ENCODE assay signal across 19 cellular contexts in the genomic region with DNA sequence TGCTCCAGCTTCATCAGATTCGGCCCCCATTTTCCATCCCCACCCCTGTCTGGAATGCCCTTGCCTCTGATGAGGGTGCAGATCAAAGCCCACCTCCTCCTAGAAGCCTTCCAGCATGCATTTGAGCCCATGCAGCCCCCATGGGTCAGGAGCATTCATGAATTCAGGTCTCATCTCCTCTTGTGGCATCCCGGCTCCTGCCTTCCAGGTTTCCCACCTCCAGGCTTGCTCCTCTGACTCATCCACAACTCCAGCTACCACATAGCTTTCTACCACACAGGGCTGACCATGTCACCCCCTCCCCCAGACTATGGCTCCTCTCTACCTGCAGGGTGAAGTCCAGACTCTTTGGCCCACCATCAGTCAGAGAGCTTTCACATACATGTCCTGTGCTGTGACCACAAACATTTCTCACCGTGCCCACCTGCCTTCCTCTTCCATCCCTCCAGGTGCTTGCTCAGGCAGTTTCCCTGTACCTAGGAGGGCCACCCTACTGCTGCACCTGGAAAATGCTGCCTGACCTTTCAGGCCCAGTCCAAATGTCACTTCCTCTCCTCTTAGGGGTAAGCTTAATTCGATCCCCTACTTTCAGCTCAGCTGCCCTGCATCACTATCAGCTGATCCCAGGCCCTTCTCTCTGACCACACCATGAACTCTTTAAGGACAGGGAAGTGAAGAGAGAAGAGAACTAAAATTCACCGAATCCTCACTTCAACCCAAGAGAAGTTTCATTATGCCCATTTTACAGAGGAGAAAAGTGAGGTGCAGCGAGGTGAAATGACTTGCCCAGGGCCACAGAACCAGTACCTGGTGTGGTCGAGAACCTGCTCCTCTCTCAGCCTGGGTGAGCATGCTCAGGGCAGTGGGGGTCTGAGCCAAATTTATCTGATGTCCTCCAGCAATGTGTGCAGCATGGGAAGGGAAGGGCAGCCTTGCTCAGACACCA. TPM values are rescaled to one million over a fixed set of nuclear protein-coding genes. Genes with fewer than 3 reads are reported as not detected.
DNase-seq lines count a peak whose midpoint lies in the region; ATAC-seq and TF ChIP-seq lines count a peak whose summit lies in the region.
"Had no signal": no experiment of that assay in that cellular context is flagged by ENCODE, and none has a peak within 500 bp of the region (broad histone marks: within the 10 kb centered on the region; RNA-seq: fewer than 3 reads in every experiment).

No MANE protein-coding gene starts in this region.

- RAD21 ChIA-PET in HCT116 (lab: Charles Lee; ENCODE audit: low non-redundant PET in 1 of 2, low total read pairs in 2 of 2, uncharacterized antibody in 2 of 2, unreplicated experiment in 2 of 2) = no interaction called here

- peak overlapping the region; percentile 62; the same call in 1 of the 2 replicates for H3K27ac ChIP-seq in BLaER1
- no peak overlapping the region for H3K27ac ChIP-seq in HCT116 (ENCODE audit: low read depth, low read length)
- H3K27ac ChIP-seq in MM.1S (ENCODE audit: low read length) = no peak overlapping the region
- H3K27ac ChIP-seq: HL-60, neutrophil had no signal

- peaks cover 64% of the 10 kb centered on the region for H3K27me3 Mint-ChIP-seq in chondrocyte (ENCODE audit: low read depth)

- H3K4me3 ChIP-seq in BLaER1 (no peak overlapping the region), HCT116 (replicated peaks in 1 of 2; ENCODE audit: low read depth in 1 of 2, low read length in 2 of 2) (no peak overlapping the region), MM.1S (ENCODE audit: low read length) (no peak overlapping the region)
- H3K4me3 ChIP-seq: lung, skin epidermis had no signal

- BruUV-seq in HCT116 (replicated peaks; lab: Mats Ljungman, UMichigan) = no TSS peak

- H3K79me2 ChIP-seq in HCT116 (ENCODE audit: insufficient read depth, low read length) = no peaks in the 10 kb centered on the region
- no peaks in the 10 kb centered on the region for H3K79me2 ChIP-seq in MM.1S (ENCODE audit: low read length)

- no peak for TF ChIP-seq RAD21 in HCT116 (IDR thresholded peaks at IDR 0.05; ENCODE audit: low read depth)

- H3K4me3 Mint-ChIP-seq in chondrocyte (ENCODE audit: unreplicated experiment) = no peak overlapping the region

- H3K9me3 ChIP-seq in BLaER1 (peaks cover 4% of the 10 kb centered on the region), HCT116 (ENCODE audit: control insufficient read depth in 1 of 2, insufficient read depth in 1 of 2, low read depth in 1 of 2, low read length in 2 of 2) (no peaks in the 10 kb centered on the region), MM.1S (replicated peaks; ENCODE audit: insufficient read depth, low read length) (no peaks in the 10 kb centered on the region)
- H3K9me3 ChIP-seq: neutrophil had no signal

- H3K4me2 ChIP-seq in BLaER1 = peak overlapping the region; percentile 80
- peak overlapping the region; percentile 42; the same call in 1 of the 2 replicates for H3K4me2 ChIP-seq in HCT116 (ENCODE audit: low read length)
- H3K4me2 ChIP-seq in MM.1S (ENCODE audit: low read depth, low read length) = no peak overlapping the region

- no peaks in the 10 kb centered on the region for H3K9me2 ChIP-seq in HCT116 (ENCODE audit: insufficient read depth)
- no peaks in the 10 kb centered on the region for H3K9me2 ChIP-seq in MM.1S (replicated peaks; ENCODE audit: insufficient read depth, low read length)

- TF ChIP-seq POLR2A in HCT116 (IDR thresholded peaks at IDR 0.05; ENCODE audit: borderline replicate concordance, extremely low read depth, insufficient read depth, insufficient read length) = no peak

- ATAC-seq in HCT116 = no peak
- ATAC-seq: activated CD4-positive, CD25-positive, alpha-beta regulatory T cell treated with anti-CD3 and anti-CD28 coated beads, Interleukin-2, amount 50 U/mL, for 24 hours had no signal

- no peak overlapping the region for H3K9ac ChIP-seq in BLaER1
- H3K9ac ChIP-seq in HCT116 (ENCODE audit: low read length) = no peak overlapping the region
- no peak overlapping the region for H3K9ac ChIP-seq in MM.1S (ENCODE audit: low read length)

- intact Hi-C loops in HCT116 (cut with micrococcal nuclease) = loop anchor here (5.0 kb wide), 1 partner anchor 92 kb away; no protein-coding TSS in a partner anchor

- POLR2A ChIA-PET in HCT116 (lab: Charles Lee) = no interaction called here

- DNase-seq in HCT116 (ENCODE audit: low read depth, low spot score) = no peak
- peak; percentile 44 for DNase-seq in chondrocyte (ENCODE audit: low spot score)
- peak; percentile 47 to 55 for DNase-seq in lung microvascular endothelial cell (ENCODE audit: low read depth in 2 of 2)
- DNase-seq in HCEC 1CT = no peak
- no peak for DNase-seq in stimulated activated CD4-positive, alpha-beta T cell treated with anti-CD3 and anti-CD28 coated beads, Interleukin-1b, Interleukin-23, amount 100 ng/mL, for 48 hours
- no peak for DNase-seq in MM.1S
- no peak for DNase-seq in middle frontal gyrus (ENCODE audit: extremely low spot score, low spot score)
- DNase-seq: activated CD8-positive, alpha-beta memory T cell treated with anti-CD3 and anti-CD28 coated beads, Interleukin-2, amount 50 U/mL, for 48 hours; AML-193; DMS53; Karpas-422; NCI-H1694; NCI-H510A had no signal

- TF ChIP-seq CTCF in HCT116 (IDR thresholded peaks at IDR 0.05 in 2 of 3, conservative IDR thresholded peaks at IDR 0.05 in 1 of 3; ENCODE audit: borderline replicate concordance in 1 of 3, insufficient read depth in 1 of 3, low read depth in 2 of 3, low read length in 2 of 3) (no peak), chondrocyte (IDR thresholded peaks at IDR 0.05) (no peak), MM.1S (IDR thresholded peaks at IDR 0.05; ENCODE audit: low read length) (no peak)

- H3K4me1 ChIP-seq in BLaER1 = peaks cover 36% of the 10 kb centered on the region
- peaks cover 8 to 29% of the 10 kb centered on the region in 2 experiments; a peak in 3 of 4 replicates for H3K4me1 ChIP-seq in HCT116 (ENCODE audit: control insufficient read depth in 1 of 2, insufficient read depth in 2 of 2, low read length in 2 of 2)
- H3K4me1 ChIP-seq in MM.1S (ENCODE audit: low read length) = no peaks in the 10 kb centered on the region

- CTCF ChIA-PET in HCT116 (lab: Charles Lee) = interaction anchor here (1.2 kb wide), 1 partner anchor 27 kb away, joined by 3 read pairs; no protein-coding TSS in a partner anchor

- no peaks in the 10 kb centered on the region for H3K36me3 ChIP-seq in BLaER1
- H3K36me3 ChIP-seq in HCT116 (ENCODE audit: control insufficient read depth in 1 of 2, insufficient read depth in 2 of 2, low read length in 2 of 2) = no peaks in the 10 kb centered on the region
- H3K36me3 ChIP-seq in MM.1S (replicated peaks; ENCODE audit: insufficient read depth, low read length) = no peaks in the 10 kb centered on the region
- H3K36me3 ChIP-seq: neutrophil had no signal

- H3F3A ChIP-seq in MM.1S (ENCODE audit: insufficient read depth, low read length) = no peaks in the 10 kb centered on the region

- H3K27me3 ChIP-seq in BLaER1 = peaks cover 11% of the 10 kb centered on the region
- no peaks in the 10 kb centered on the region for H3K27me3 ChIP-seq in HCT116 (ENCODE audit: insufficient read depth, low read length)
- H3K27me3 ChIP-seq in MM.1S (replicated peaks; ENCODE audit: insufficient read depth, low read length) = peaks cover 25% of the 10 kb centered on the region

- H4K20me1 ChIP-seq in BLaER1 = no peaks in the 10 kb centered on the region
- H4K20me1 ChIP-seq in HCT116 (ENCODE audit: insufficient read depth) = no peaks in the 10 kb centered on the region
- no peaks in the 10 kb centered on the region for H4K20me1 ChIP-seq in MM.1S (ENCODE audit: insufficient read depth, low read length)

- H3K9me3 Mint-ChIP-seq in chondrocyte (ENCODE audit: low read depth) = no peaks in the 10 kb centered on the region

- no peak overlapping the region for H2AFZ ChIP-seq in HCT116 (ENCODE audit: low read depth, low read length, poor library complexity, severe bottlenecking)
- no peak overlapping the region for H2AFZ ChIP-seq in MM.1S (ENCODE audit: low read length)

- H3K36me3 Mint-ChIP-seq in chondrocyte (ENCODE audit: low read depth) = no peaks in the 10 kb centered on the region

- no peaks in the 10 kb centered on the region for H3K4me1 Mint-ChIP-seq in chondrocyte (ENCODE audit: low read depth)

- no peak overlapping the region for H3K27ac Mint-ChIP-seq in chondrocyte (ENCODE audit: unreplicated experiment)

TF ChIP-seq in HCT116, 20 proteins besides CTCF, POLR2A, EP300 and RAD21 (continues in another document):
- TF ChIP-seq EZH2 (IDR thresholded peaks at IDR 0.05) = no peak
- no peak for TF ChIP-seq ZNF274 (IDR thresholded peaks at IDR 0.05; ENCODE audit: low read depth, low read length)
- TF ChIP-seq YY1 (IDR thresholded peaks at IDR 0.05; ENCODE audit: extremely low read depth, insufficient replicate concordance, low read depth, low read length) = no peak
- TF ChIP-seq, protein P1, sequence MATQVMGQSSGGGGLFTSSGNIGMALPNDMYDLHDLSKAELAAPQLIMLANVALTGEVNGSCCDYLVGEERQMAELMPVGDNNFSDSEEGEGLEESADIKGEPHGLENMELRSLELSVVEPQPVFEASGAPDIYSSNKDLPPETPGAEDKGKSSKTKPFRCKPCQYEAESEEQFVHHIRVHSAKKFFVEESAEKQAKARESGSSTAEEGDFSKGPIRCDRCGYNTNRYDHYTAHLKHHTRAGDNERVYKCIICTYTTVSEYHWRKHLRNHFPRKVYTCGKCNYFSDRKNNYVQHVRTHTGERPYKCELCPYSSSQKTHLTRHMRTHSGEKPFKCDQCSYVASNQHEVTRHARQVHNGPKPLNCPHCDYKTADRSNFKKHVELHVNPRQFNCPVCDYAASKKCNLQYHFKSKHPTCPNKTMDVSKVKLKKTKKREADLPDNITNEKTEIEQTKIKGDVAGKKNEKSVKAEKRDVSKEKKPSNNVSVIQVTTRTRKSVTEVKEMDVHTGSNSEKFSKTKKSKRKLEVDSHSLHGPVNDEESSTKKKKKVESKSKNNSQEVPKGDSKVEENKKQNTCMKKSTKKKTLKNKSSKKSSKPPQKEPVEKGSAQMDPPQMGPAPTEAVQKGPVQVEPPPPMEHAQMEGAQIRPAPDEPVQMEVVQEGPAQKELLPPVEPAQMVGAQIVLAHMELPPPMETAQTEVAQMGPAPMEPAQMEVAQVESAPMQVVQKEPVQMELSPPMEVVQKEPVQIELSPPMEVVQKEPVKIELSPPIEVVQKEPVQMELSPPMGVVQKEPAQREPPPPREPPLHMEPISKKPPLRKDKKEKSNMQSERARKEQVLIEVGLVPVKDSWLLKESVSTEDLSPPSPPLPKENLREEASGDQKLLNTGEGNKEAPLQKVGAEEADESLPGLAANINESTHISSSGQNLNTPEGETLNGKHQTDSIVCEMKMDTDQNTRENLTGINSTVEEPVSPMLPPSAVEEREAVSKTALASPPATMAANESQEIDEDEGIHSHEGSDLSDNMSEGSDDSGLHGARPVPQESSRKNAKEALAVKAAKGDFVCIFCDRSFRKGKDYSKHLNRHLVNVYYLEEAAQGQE (IDR thresholded peaks at IDR 0.05; ENCODE audit: low read depth) = no peak

RNA-seq across cellular contexts. Expression of a gene that starts 13.7 kb away (rescaled TPM):
- 0.22 TPM for total RNA-seq in HCT116 (2021; ENCODE audit: unreplicated experiment)
- 0.01 TPM in 1 of 2 replicates, not detected in the other for polyA plus RNA-seq in HCT116 (2012)
- 0.22 to 0.46 TPM (median 0.28 TPM) in 3 replicates for total RNA-seq in chondrocyte
- 74.3 and 86.1 TPM in 2 replicates for total RNA-seq in lung microvascular endothelial cell

Comparison
In these comparisons a context has a peak if more than half of its experiments do, and no peak if none do; other contexts are left out.
1. DNase-seq: peak in chondrocyte (single experiment) and lung microvascular endothelial cell (2 of 2); none in HCT116 (single experiment), HCEC 1CT (single experiment), stimulated activated CD4-positive, alpha-beta T cell treated with anti-CD3 and anti-CD28 coated beads, Interleukin-1b, Interleukin-23, amount 100 ng/mL, for 48 hours (single experiment), MM.1S (single experiment) and middle frontal gyrus (single experiment).
2. RNA of a gene that starts 13.7 kb away (total RNA-seq): 74.3 to 86.1 TPM in lung microvascular endothelial cell; 0.22 to 0.46 TPM in chondrocyte and 0.22 TPM in HCT116 (single experiment); every median in the first group is over 10 times any median in the second.